ENCODE assay signal across 19 cellular contexts in genomic region chr4:153295131-153295755, GRCh38. TPM values are rescaled to one million over a fixed set of nuclear protein-coding genes. Genes with fewer than 3 reads are reported as not detected.
DNase-seq lines count a peak whose midpoint lies in the region; ATAC-seq and TF ChIP-seq lines count a peak whose summit lies in the region.
"Had no signal": no experiment of that assay in that cellular context is flagged by ENCODE, and none has a peak within 500 bp of the region (broad histone marks: within the 10 kb centered on the region; RNA-seq: fewer than 3 reads in every experiment).

No MANE protein-coding gene starts in this region.

- H2BK12ac ChIP-seq in neuronal stem cell (ENCODE audit: low read length): no peak overlapping the region

- peak overlapping the region; percentile 16; the same call in 1 of the 2 replicates for H4K5ac ChIP-seq in IMR-90 (ENCODE audit: low read depth, low read length)

- peaks cover 19% of the 10 kb centered on the region for H3K36me3 ChIP-seq in IMR-90 (ENCODE audit: control insufficient read depth, insufficient read depth, low read length)
- H3K36me3 ChIP-seq in esophagus (ENCODE audit: control insufficient read depth in 2 of 2, insufficient read depth in 2 of 2, low read length in 1 of 2): peaks cover 0 to 3% of the 10 kb centered on the region in 2 donors
- peaks cover 37 to 100% of the 10 kb centered on the region in 2 donors for H3K36me3 ChIP-seq in neuronal stem cell (replicated peaks in 1 of 2; ENCODE audit: control insufficient read depth in 2 of 2, insufficient read depth in 2 of 2, low read length in 2 of 2)
- H3K36me3 ChIP-seq: MG63 had no signal

- peak overlapping the region; percentile 50 for H3K4ac ChIP-seq in IMR-90 (ENCODE audit: low read depth, low read length)
- no peak overlapping the region for H3K4ac ChIP-seq in neuronal stem cell (ENCODE audit: low read length)

- no peak overlapping the region for H3K56ac ChIP-seq in IMR-90 (ENCODE audit: extremely low read depth, insufficient read depth, low read length)

- intact Hi-C loops in IMR-90 (cut with micrococcal nuclease): no loop called here

- H3K9me1 ChIP-seq in IMR-90 (ENCODE audit: insufficient read depth, low read length): peaks cover 12% of the 10 kb centered on the region; the same call in 1 of the 2 replicates

- H4K91ac ChIP-seq in IMR-90 (ENCODE audit: insufficient read depth, low read depth, low read length): peak overlapping the region; percentile 54; the same call in 1 of the 2 replicates
- no peak overlapping the region for H4K91ac ChIP-seq in neuronal stem cell (ENCODE audit: low read depth, low read length, poor library complexity)

- no peak for TF ChIP-seq POLR2A in IMR-90 (IDR thresholded peaks at IDR 0.05; ENCODE audit: low read depth, low read length)

- H3K79me1 ChIP-seq in IMR-90 (ENCODE audit: low read depth in 1 of 2, low read length in 2 of 2) (peaks cover 0 to 12% of the 10 kb centered on the region in 2 experiments; a peak in 2 of 4 replicates), neuronal stem cell (ENCODE audit: low read depth, low read length) (no peaks in the 10 kb centered on the region)

- H2BK20ac ChIP-seq in IMR-90 (ENCODE audit: low read depth, low read length): no peak overlapping the region

- H3K18ac ChIP-seq in IMR-90 (ENCODE audit: low read depth, low read length) (peak overlapping the region; percentile 24), neuronal stem cell (ENCODE audit: low read length) (no peak overlapping the region)

- H3K4me3 ChIP-seq in IMR-90 (ENCODE audit: insufficient read depth, low read depth, low read length): no peak overlapping the region
- H3K4me3 ChIP-seq in esophagus (ENCODE audit: low read depth in 1 of 2, low read length in 2 of 2): peak overlapping the region; percentile 2 to 34
- H3K4me3 ChIP-seq in neuronal stem cell (ENCODE audit: low read length in 2 of 2): no peak overlapping the region
- H3K4me3 ChIP-seq: coronary artery, gastrocnemius medialis, MG63 had no signal

- H3K14ac ChIP-seq in IMR-90 (replicated peaks; ENCODE audit: low read depth, low read length): no peak overlapping the region
- H3K14ac ChIP-seq in neuronal stem cell (ENCODE audit: low read length): peak overlapping the region; percentile 66

- H3K4me2 ChIP-seq in IMR-90 (ENCODE audit: low read depth, low read length): no peak overlapping the region
- H3K4me2 ChIP-seq in neuronal stem cell (ENCODE audit: insufficient read depth, low read length, poor library complexity, severe bottlenecking): no peak overlapping the region

- H4K8ac ChIP-seq in IMR-90 (ENCODE audit: low read depth in 2 of 2, low read length in 2 of 2): no peak overlapping the region; a peak in 1 of 4 replicates
- no peak overlapping the region for H4K8ac ChIP-seq in neuronal stem cell (ENCODE audit: low read depth, low read length)

- peak overlapping the region; percentile 50 for H2AK5ac ChIP-seq in IMR-90 (ENCODE audit: low read depth, low read length)
- H2AK5ac ChIP-seq in neuronal stem cell (ENCODE audit: low read depth, low read length): no peak overlapping the region

- no peaks in the 10 kb centered on the region for H4K20me1 ChIP-seq in IMR-90 (ENCODE audit: insufficient read depth, low read length)

- no peak overlapping the region for H2AFZ ChIP-seq in IMR-90 (replicated peaks; ENCODE audit: low read length, poor library complexity)
- no peak overlapping the region for H2AFZ ChIP-seq in neuronal stem cell (ENCODE audit: low read length)
- H2AFZ ChIP-seq: parathyroid adenoma had no signal

- H2BK120ac ChIP-seq in IMR-90 (ENCODE audit: low read depth, low read length) (no peak overlapping the region; the same call in 1 of the 2 replicates), neuronal stem cell (ENCODE audit: low read depth, low read length) (no peak overlapping the region)

- H2BK5ac ChIP-seq in IMR-90 (ENCODE audit: low read depth, low read length, poor library complexity, severe bottlenecking) (no peak overlapping the region), neuronal stem cell (ENCODE audit: low read length) (no peak overlapping the region)

- no peak overlapping the region for H3K27ac ChIP-seq in 22Rv1
- H3K27ac ChIP-seq in IMR-90 (ENCODE audit: insufficient read depth, low read length): no peak overlapping the region; the same call in 1 of the 2 replicates
- peak overlapping the region; percentile 32 to 81 for H3K27ac ChIP-seq in esophagus (ENCODE audit: low read depth in 2 of 2, low read length in 1 of 2)
- no peak overlapping the region for H3K27ac ChIP-seq in neuronal stem cell (replicated peaks; ENCODE audit: low read length)
- H3K27ac ChIP-seq: coronary artery, gastrocnemius medialis, parathyroid adenoma had no signal

- no peak for TF ChIP-seq RAD21 in IMR-90 (IDR thresholded peaks at IDR 0.05; ENCODE audit: low read length)

- H3K23ac ChIP-seq in IMR-90 (ENCODE audit: low read depth, low read length) (no peak overlapping the region), neuronal stem cell (ENCODE audit: low read depth, low read length, poor library complexity) (no peak overlapping the region)

- H3K4me1 ChIP-seq in IMR-90 (ENCODE audit: control insufficient read depth, insufficient read depth, low read length) (peaks cover 20% of the 10 kb centered on the region), esophagus (ENCODE audit: control insufficient read depth in 2 of 2, insufficient read depth in 2 of 2, low read length in 1 of 2) (peaks cover 0 to 8% of the 10 kb centered on the region in 2 donors), neuronal stem cell (ENCODE audit: control insufficient read depth in 2 of 2, insufficient read depth in 1 of 2, low read depth in 1 of 2, low read length in 2 of 2) (peaks cover 0 to 5% of the 10 kb centered on the region in 2 donors)
- H3K4me1 ChIP-seq: gastrocnemius medialis, parathyroid adenoma had no signal

- H2AK9ac ChIP-seq in IMR-90 (replicated peaks; ENCODE audit: low read depth, low read length, poor library complexity): peak overlapping the region; percentile 35

- DNase-seq in IMR-90 (no peak), neuronal stem cell (ENCODE audit: low spot score) (no peak), dedifferentiated amniotic fluid mesenchymal stem cell (ENCODE audit: extremely low spot score) (no peak), AG20443 (ENCODE audit: low spot score) (no peak)
- no peak for DNase-seq in activated CD8-positive, alpha-beta memory T cell treated with anti-CD3 and anti-CD28 coated beads for 24 hours
- DNase-seq: activated CD4-positive, alpha-beta memory T cell treated with anti-CD3 and anti-CD28 coated beads, Interleukin-2, amount 10 ng/mL, durations not matched to agents 7 days and 5 days; activated T-cell treated with anti-CD3 and anti-CD28 coated beads, Interleukin-2, amount 50 U/mL, for 24 hours; gastrocnemius medialis; left ventricle myocardium superior; MG63; NCI-H146; NCI-H226; SHP77 treated with DMSO at 0.1 percent for 48 hours had no signal

- ATAC-seq in IMR-90 (ENCODE audit: low read depth) (no peak), GM21737 (IDR thresholded peaks at IDR 0.05; ENCODE audit: unreplicated experiment) (no peak)
- ATAC-seq: gastrocnemius medialis, left ventricle myocardium superior had no signal

- WGBS in IMR-90 (ENCODE audit: extremely low coverage in 2 of 2, insufficient read length in 1 of 2), 2 experiments: 97% methylated on average over 32 of the region's 40 CpGs; no CpG with 5 or more reads in 1 of the 2 experiments
- WGBS in esophagus, 2 donors: 84 to 90% methylated on average over 40 of the region's 40 CpGs
- WGBS in neuronal stem cell (ENCODE audit: extremely low coverage in 2 of 2, insufficient read length in 2 of 2, insufficient replicate concordance in 1 of 2), 2 donors: no CpG with 5 or more reads among the region's 40 CpGs

- TF ChIP-seq CTCF in 22Rv1 (IDR thresholded peaks at IDR 0.05) (peak; percentile 58), IMR-90 (conservative IDR thresholded peaks at IDR 0.05; ENCODE audit: low read depth, low read length) (no peak)

- in situ Hi-C loops in IMR-90 (cut with MboI; ENCODE audit: low sequenced_read_pairs): no loop called here

- H3K9ac ChIP-seq in IMR-90 (ENCODE audit: low read depth, low read length): no peak overlapping the region
- H3K9ac ChIP-seq in neuronal stem cell (ENCODE audit: low read depth, low read length, poor library complexity): peak overlapping the region; percentile 45
- H3K9ac ChIP-seq: parathyroid adenoma had no signal

- dilution Hi-C loops in IMR-90 (cut with HindIII; ENCODE audit: low sequenced_read_pairs, unreplicated experiment): no loop called here

- H3K9me3 ChIP-seq in IMR-90 (ENCODE audit: control insufficient read depth, insufficient read depth, low read length) (peaks cover 3% of the 10 kb centered on the region; the same call in 1 of the 2 replicates), esophagus (ENCODE audit: control insufficient read depth in 2 of 2, insufficient read depth in 1 of 2, low read depth in 1 of 2, low read length in 1 of 2) (peaks cover 2 to 5% of the 10 kb centered on the region in 2 donors), neuronal stem cell (replicated peaks in 1 of 2; ENCODE audit: control insufficient read depth in 2 of 2, insufficient read depth in 1 of 2, low read depth in 1 of 2, low read length in 2 of 2) (peaks cover 17 to 72% of the 10 kb centered on the region in 2 donors)
- H3K9me3 ChIP-seq: gastrocnemius medialis, MG63 had no signal

- POLR2A ChIA-PET in IMR-90 (lab: Charles Lee; ENCODE audit: unreplicated experiment): no interaction called here

- CTCF ChIA-PET in IMR-90 (lab: Yijun Ruan, JAX): interaction anchor here (1.6 kb wide), 1 partner anchor 348 kb away, joined by 3 read pairs; no protein-coding TSS in a partner anchor

- peak overlapping the region; percentile 17; the same call in 1 of the 3 replicates for H2BK15ac ChIP-seq in IMR-90 (ENCODE audit: low read depth, low read length)
- no peak overlapping the region for H2BK15ac ChIP-seq in neuronal stem cell (ENCODE audit: low read length)

- BruUV-seq in IMR-90 (replicated peaks; lab: Mats Ljungman, UMichigan): no TSS peak

- H3K27me3 ChIP-seq in IMR-90 (ENCODE audit: control insufficient read depth, insufficient read depth, low read length): no peaks in the 10 kb centered on the region
- H3K27me3 ChIP-seq in esophagus (ENCODE audit: control insufficient read depth in 1 of 2, insufficient read depth in 2 of 2, low read length in 2 of 2): no peaks in the 10 kb centered on the region
- H3K27me3 ChIP-seq in neuronal stem cell (ENCODE audit: control insufficient read depth in 3 of 3, insufficient read depth in 3 of 3, low read depth in 1 of 3, low read length in 3 of 3): no peaks in the 10 kb centered on the region
- H3K27me3 ChIP-seq: gastrocnemius medialis, MG63 had no signal

TF ChIP-seq in IMR-90, 13 proteins besides CTCF, POLR2A, EP300 and RAD21 (continues in another document):
- TF ChIP-seq RFX5 (IDR thresholded peaks at IDR 0.05; ENCODE audit: low read depth, low read length) (no peak), MAFK (IDR thresholded peaks at IDR 0.05; ENCODE audit: low read depth, low read length) (no peak), CHD1 (IDR thresholded peaks at IDR 0.05; ENCODE audit: low read depth, low read length) (no peak)

RNA-seq across cellular contexts. Expression of gene MND1, which starts 49.2 kb away (rescaled TPM):
- 0.36 and 3.3 TPM in 2 replicates for total RNA-seq in IMR-90 (2012; rRNA removed)
- polyA plus RNA-seq in IMR-90 (2012; rRNA removed) (2.3 and 3.5 TPM in 2 replicates), esophagus (1 to 10 TPM; 3.4 to 4.6 TPM)
- polyA plus RNA-seq in IMR-90 (2012; cell fraction: cytosol; rRNA removed): 0.19 and 0.22 TPM in 2 replicates
- 0.22 TPM in 1 of 2 replicates, not detected in the other for polyA plus RNA-seq in IMR-90 (2012; cell fraction: nucleus; rRNA removed; ENCODE audit: low replicate concordance)
- 45.7 TPM for polyA plus RNA-seq in neuronal stem cell (2013, experiment 1 of 2)
- 51.7 TPM for polyA plus RNA-seq in neuronal stem cell (2013, experiment 2 of 2)
- total RNA-seq: left ventricle myocardium superior had no signal
- polyA plus RNA-seq: CD14-positive monocyte had no signal

Comparison
In these comparisons a context has a peak if more than half of its experiments do, and no peak if none do; other contexts are left out.
1. H3K27ac ChIP-seq: peak in esophagus (2 of 2); none in 22Rv1 (single experiment), IMR-90 (single experiment) and neuronal stem cell (single experiment).
2. H3K4me3 ChIP-seq: peak in esophagus (2 of 2); none in IMR-90 (single experiment) and neuronal stem cell (0 of 2).